17 cellular contexts compared by ENCODE assay signal in the genomic region with DNA sequence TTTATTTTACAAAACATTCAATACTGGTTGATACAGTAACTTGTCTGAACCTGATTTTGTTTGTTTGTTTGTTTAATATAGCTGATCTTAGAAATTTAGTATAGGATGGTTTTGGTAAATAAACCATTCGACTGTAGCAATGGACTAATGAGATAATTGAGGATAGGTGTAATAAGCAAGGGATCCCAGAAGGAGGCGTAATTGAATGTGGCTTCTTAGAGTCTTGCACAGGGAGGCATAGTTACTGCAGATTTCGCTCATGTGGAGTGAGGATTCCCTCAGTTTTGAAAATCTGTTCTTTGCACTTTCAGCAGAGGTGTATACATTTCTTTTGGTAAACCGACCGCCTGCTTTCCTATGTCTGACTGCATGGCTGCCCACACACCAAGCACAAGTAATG.
A peak's percentile ranks its signal among the peaks of the same experiment; 100 is the strongest.
DNase-seq lines count a peak whose midpoint lies in the region; ATAC-seq, FAIRE-seq and TF ChIP-seq lines count a peak whose summit lies in the region.
"Had no signal": no experiment of that assay in that cellular context is flagged by ENCODE, and none has a peak within 500 bp of the region (broad histone marks: within the 10 kb centered on the region; RNA-seq: fewer than 3 reads in every experiment).

No MANE protein-coding gene starts in this region.

- DNase-seq in cardiac fibroblast (ENCODE audit: low read depth in 2 of 2), result peak in 1 of 2 donors; percentile 38
- DNase-seq in neural crest cell (ENCODE audit: low read depth, low spot score), result no peak
- DNase-seq in activated T-cell treated with anti-CD3 and anti-CD28 coated beads, Interleukin-2, amount 50 U/mL, for 72 hours, result no peak
- no peak for DNase-seq in HTR-8/SVneo (ENCODE audit: insufficient read length, low spot score)
- DNase-seq in NCI-H446 treated with DMSO at 0.1 percent for 48 hours (lab: John Stamatoyannopoulos, UW), result no peak
- DNase-seq: activated naive CD4-positive, alpha-beta T cell; CD4-positive, CD25-positive, alpha-beta regulatory T cell; head of caudate nucleus; NCI-H1436; NCI-H524 treated with DMSO at 0.1 percent for 48 hours; stimulated activated naive CD8-positive, alpha-beta T cell treated with anti-CD3 and anti-CD28 coated beads, Interleukin-15, amount 100 ng/mL, for 72 hours had no signal

- H3K79me2 ChIP-seq in Loucy (ENCODE audit: insufficient read depth, low read length), result no peaks in the 10 kb centered on the region

- no peaks in the 10 kb centered on the region for H4K20me1 ChIP-seq in Loucy (ENCODE audit: insufficient read depth, low read length, poor library complexity, severe bottlenecking)

- H3K9me3 ChIP-seq in Loucy (ENCODE audit: insufficient read depth, low read depth, low read length), result no peaks in the 10 kb centered on the region
- H3K9me3 ChIP-seq: SJCRH30 had no signal

- FAIRE-seq in HTR-8/SVneo (lab: Jason Lieb, UNC), result no peak
- FAIRE-seq: bronchial epithelial cell, endometrium had no signal

- H3K27ac Mint-ChIP-seq in neural crest cell (ENCODE audit: unreplicated experiment), result no peak overlapping the region
- H3K27ac Mint-ChIP-seq in activated T-cell treated with anti-CD3 and anti-CD28 coated beads, Interleukin-2, amount 50 U/mL, for 72 hours, result no peak overlapping the region
- H3K27ac Mint-ChIP-seq: CD4-positive, CD25-positive, alpha-beta regulatory T cell; stimulated activated naive CD8-positive, alpha-beta T cell treated with anti-CD3 and anti-CD28 coated beads, Interleukin-15, amount 100 ng/mL, for 72 hours had no signal

- no peaks in the 10 kb centered on the region for H3F3A ChIP-seq in Loucy (ENCODE audit: low read depth)

- no peaks in the 10 kb centered on the region for H3K36me3 Mint-ChIP-seq in neural crest cell (ENCODE audit: low read depth)
- H3K36me3 Mint-ChIP-seq in activated T-cell treated with anti-CD3 and anti-CD28 coated beads, Interleukin-2, amount 50 U/mL, for 72 hours (ENCODE audit: insufficient read depth in 2 of 2), result no peaks in the 10 kb centered on the region
- H3K36me3 Mint-ChIP-seq: CD4-positive, CD25-positive, alpha-beta regulatory T cell had no signal

- H3K27me3 ChIP-seq in Loucy (ENCODE audit: insufficient read depth, low read length, poor library complexity, severe bottlenecking), result no peaks in the 10 kb centered on the region
- H3K27me3 ChIP-seq: SJCRH30 had no signal

- no peaks in the 10 kb centered on the region for H3K4me1 Mint-ChIP-seq in neural crest cell
- H3K4me1 Mint-ChIP-seq in activated T-cell treated with anti-CD3 and anti-CD28 coated beads, Interleukin-2, amount 50 U/mL, for 72 hours (ENCODE audit: low read depth), result no peaks in the 10 kb centered on the region
- H3K4me1 Mint-ChIP-seq: CD4-positive, CD25-positive, alpha-beta regulatory T cell; stimulated activated naive CD8-positive, alpha-beta T cell treated with anti-CD3 and anti-CD28 coated beads, Interleukin-15, amount 100 ng/mL, for 72 hours had no signal

- TF ChIP-seq CTCF in GM12874 (IDR thresholded peaks at IDR 0.05; ENCODE audit: insufficient read depth, low read depth, low read length) (peak; percentile 41), Loucy (conservative IDR thresholded peaks at IDR 0.05; ENCODE audit: low read length) (peak; percentile 29), cardiac fibroblast (IDR thresholded peaks at IDR 0.05; ENCODE audit: low read depth, low read length) (peak; percentile 32), neural crest cell (conservative IDR thresholded peaks at IDR 0.05) (peak; percentile 32)

- ATAC-seq in activated T-cell treated with anti-CD3 and anti-CD28 coated beads, Interleukin-2, amount 50 U/mL, for 72 hours (replicated peaks in 1 of 2), result no peak
- ATAC-seq: stimulated activated naive CD8-positive, alpha-beta T cell treated with anti-CD3 and anti-CD28 coated beads, Interleukin-15, amount 100 ng/mL, for 72 hours had no signal

- peaks cover 4% of the 10 kb centered on the region for H3K9me3 Mint-ChIP-seq in neural crest cell
- peaks cover 3 to 5% of the 10 kb centered on the region in 2 donors for H3K9me3 Mint-ChIP-seq in activated T-cell treated with anti-CD3 and anti-CD28 coated beads, Interleukin-2, amount 50 U/mL, for 72 hours

- no peak overlapping the region for H2AFZ ChIP-seq in Loucy (ENCODE audit: low read length)

- peaks cover 3% of the 10 kb centered on the region for H3K27me3 Mint-ChIP-seq in neural crest cell (ENCODE audit: low read depth)
- H3K27me3 Mint-ChIP-seq in activated T-cell treated with anti-CD3 and anti-CD28 coated beads, Interleukin-2, amount 50 U/mL, for 72 hours (ENCODE audit: low read depth), result no peaks in the 10 kb centered on the region
- H3K27me3 Mint-ChIP-seq: stimulated activated naive CD8-positive, alpha-beta T cell treated with anti-CD3 and anti-CD28 coated beads, Interleukin-15, amount 100 ng/mL, for 72 hours had no signal

- no peaks in the 10 kb centered on the region for H3K4me1 ChIP-seq in Loucy (ENCODE audit: insufficient read depth, low read length, poor library complexity, severe bottlenecking)
- H3K4me1 ChIP-seq: SJCRH30 had no signal

- no peak overlapping the region for H3K4me3 Mint-ChIP-seq in neural crest cell
- H3K4me3 Mint-ChIP-seq in activated T-cell treated with anti-CD3 and anti-CD28 coated beads, Interleukin-2, amount 50 U/mL, for 72 hours, result no peak overlapping the region
- H3K4me3 Mint-ChIP-seq: CD4-positive, CD25-positive, alpha-beta regulatory T cell; stimulated activated naive CD8-positive, alpha-beta T cell treated with anti-CD3 and anti-CD28 coated beads, Interleukin-15, amount 100 ng/mL, for 72 hours had no signal

- no peak overlapping the region for H3K9ac ChIP-seq in Loucy (ENCODE audit: low read depth, low read length, poor library complexity, severe bottlenecking)

- no peak overlapping the region for H3K4me2 ChIP-seq in Loucy (ENCODE audit: low read depth, low read length, poor library complexity, severe bottlenecking)

- H3K4me3 ChIP-seq in Loucy (ENCODE audit: low read length, poor library complexity, severe bottlenecking), result no peak overlapping the region
- H3K4me3 ChIP-seq in cardiac fibroblast (replicated peaks in 1 of 2; ENCODE audit: low read depth in 2 of 2, low read length in 2 of 2), result no peak overlapping the region
- H3K4me3 ChIP-seq: SJCRH30, skin epidermis had no signal

- H3K36me3 ChIP-seq in Loucy (ENCODE audit: insufficient read depth, low read length), result no peaks in the 10 kb centered on the region
- H3K36me3 ChIP-seq: SJCRH30 had no signal

- H3K9me2 ChIP-seq in Loucy (replicated peaks; ENCODE audit: low read depth, low read length), result no peaks in the 10 kb centered on the region
